8 cellular contexts compared by ENCODE assay signal in the genomic region with DNA sequence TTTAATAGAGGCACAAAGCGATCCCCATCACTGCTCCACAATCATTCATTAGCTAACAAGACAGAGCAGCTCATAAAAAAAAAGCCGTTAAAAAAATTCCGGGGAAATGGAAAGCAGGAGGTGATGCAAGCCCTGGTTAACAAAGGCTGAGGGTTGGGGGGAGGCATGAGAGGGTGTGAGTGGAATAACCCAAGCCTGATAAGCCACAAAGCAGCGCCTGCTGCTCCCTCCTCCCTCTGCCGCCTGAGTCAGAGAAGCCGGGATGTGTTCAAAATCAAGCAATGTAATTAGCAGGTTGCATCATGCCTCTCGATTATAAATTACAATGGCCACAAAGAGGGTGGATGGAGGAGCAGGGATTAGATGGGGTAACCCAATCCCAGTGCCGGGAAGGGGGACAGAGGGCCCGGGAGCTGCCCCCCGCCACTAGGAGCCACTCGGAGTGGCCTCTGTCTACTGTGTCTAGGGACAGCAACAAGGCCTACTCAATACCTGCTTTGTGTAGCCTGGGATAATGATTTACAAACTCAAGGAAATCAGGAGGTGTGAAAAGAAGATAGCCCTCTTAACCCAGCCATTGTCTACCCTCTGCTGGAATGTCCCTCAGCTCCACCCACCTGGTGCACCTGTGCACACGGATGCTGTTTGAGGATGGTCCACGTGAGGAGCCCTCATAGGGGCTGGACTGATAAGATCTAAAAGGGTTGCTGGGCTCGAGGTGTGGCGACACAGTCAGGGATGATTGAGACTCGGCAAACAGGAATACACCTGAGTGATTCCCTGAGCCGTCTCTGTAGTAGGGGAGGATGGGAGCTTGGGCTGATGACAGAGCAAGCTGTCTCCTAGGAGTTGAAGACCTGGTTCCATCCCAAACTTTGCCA.
DNase-seq lines count a peak whose midpoint lies in the region; ATAC-seq, FAIRE-seq and TF ChIP-seq lines count a peak whose summit lies in the region.

No MANE protein-coding gene starts in this region.

- H3K27me3 Mint-ChIP-seq in CD14-positive monocyte (ENCODE audit: low read depth in 3 of 3) (peaks cover 9 to 13% (median 12%) of the 10 kb centered on the region in 3 donors), natural killer cell (ENCODE audit: low read depth in 2 of 2) (peaks cover 0 to 13% of the 10 kb centered on the region in 2 donors)

- DNase-seq in CD14-positive monocyte (ENCODE audit: low spot score) (peak; percentile 21), HuH-7.5 (ENCODE audit: low spot score) (peak; percentile 55), RCC 7860 (ENCODE audit: low spot score) (peak; percentile 77), fibroblast of the aortic adventitia (ENCODE audit: low read depth) (peak; percentile 98), renal cortical epithelial cell (ENCODE audit: low read depth) (peak; percentile 98), natural killer cell (no peak)
- DNase-seq in activated CD4-positive, CD25-positive, alpha-beta regulatory T cell treated with anti-CD3 and anti-CD28 coated beads, Interleukin-2, amount 50 U/mL, for 72 hours = no peak

- ATAC-seq in HG03469 (IDR thresholded peaks at IDR 0.05; ENCODE audit: unreplicated experiment) (no peak), natural killer cell (no peak)

- peaks cover 32% of the 10 kb centered on the region for H3K4me1 Mint-ChIP-seq in CD14-positive monocyte
- H3K4me1 Mint-ChIP-seq in natural killer cell = peaks cover 36 to 39% of the 10 kb centered on the region in 2 donors

- intact Hi-C loops in CD14-positive monocyte (cut with micrococcal nuclease) = no loop called here
- intact Hi-C loops in natural killer cell (cut with micrococcal nuclease) = no loop called here

- H3K27ac Mint-ChIP-seq in CD14-positive monocyte (peak overlapping the region in 2 of 7 donors; percentile 33 to 43), natural killer cell (no peak overlapping the region)

- H3K4me3 ChIP-seq in fibroblast of the aortic adventitia (ENCODE audit: low read depth, low read length) = no peak overlapping the region

- TF ChIP-seq CTCF in CD14-positive monocyte (IDR thresholded peaks at IDR 0.05) (no peak), fibroblast of the aortic adventitia (IDR thresholded peaks at IDR 0.05; ENCODE audit: insufficient read depth, low read length) (peak; percentile 12), natural killer cell (IDR thresholded peaks at IDR 0.05) (no peak)

- FAIRE-seq in RCC 7860 (lab: Jason Lieb, UNC) = peak; percentile 85

- H3K4me3 Mint-ChIP-seq in CD14-positive monocyte (no peak overlapping the region), natural killer cell (no peak overlapping the region)

- H3K36me3 Mint-ChIP-seq in CD14-positive monocyte (no peaks in the 10 kb centered on the region), natural killer cell (no peaks in the 10 kb centered on the region)

- H3K9me3 Mint-ChIP-seq in CD14-positive monocyte (peaks cover 0 to 3% (median 0%) of the 10 kb centered on the region in 7 donors), natural killer cell (no peaks in the 10 kb centered on the region)

Comparison
In these comparisons a context has a peak if more than half of its experiments do, and no peak if none do; other contexts are left out.
1. DNase-seq: peak in CD14-positive monocyte (single experiment), HuH-7.5 (single experiment), RCC 7860 (single experiment), fibroblast of the aortic adventitia (single experiment) and renal cortical epithelial cell (single experiment); none in natural killer cell (single experiment) and activated CD4-positive, CD25-positive, alpha-beta regulatory T cell treated with anti-CD3 and anti-CD28 coated beads, Interleukin-2, amount 50 U/mL, for 72 hours (single experiment).